ENCODE assay signal across 19 cellular contexts in the genomic region with DNA sequence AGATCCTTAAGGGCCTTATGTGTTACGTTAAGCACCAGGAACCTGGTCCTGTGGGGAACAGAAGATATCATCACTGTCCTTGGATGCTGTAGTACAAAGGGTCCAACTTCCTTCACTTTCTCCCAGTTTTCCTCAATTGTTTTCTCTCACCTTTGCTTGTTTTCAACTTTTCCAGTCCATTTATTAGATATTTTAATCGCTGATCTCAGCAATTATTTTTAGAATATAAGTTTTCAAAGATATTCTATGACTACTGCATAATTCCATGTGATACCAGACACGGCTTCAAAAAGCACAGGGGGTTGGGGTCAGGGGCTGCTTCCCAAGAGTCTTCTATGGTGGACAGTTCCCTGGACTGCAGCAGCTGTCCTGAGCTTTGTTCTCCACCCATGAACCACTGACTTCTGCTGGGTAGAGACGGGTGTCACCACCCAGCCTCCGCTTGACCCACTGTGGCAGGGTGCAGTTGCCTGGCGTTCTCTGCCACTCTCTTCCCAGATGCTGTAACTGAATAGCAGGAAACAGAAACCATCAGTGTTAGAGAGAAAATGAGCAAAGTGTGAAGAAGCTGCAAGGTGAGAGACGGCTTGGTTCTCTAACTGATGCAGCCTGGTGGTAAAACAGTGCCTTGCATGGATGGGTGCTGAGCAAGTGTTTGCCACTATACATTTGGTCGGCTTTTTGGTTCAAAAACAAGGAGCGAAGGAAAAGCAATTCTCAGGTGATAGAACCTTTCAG.
DNase-seq lines count a peak whose midpoint lies in the region; ATAC-seq, FAIRE-seq and TF ChIP-seq lines count a peak whose summit lies in the region.
"Had no signal": no experiment of that assay in that cellular context is flagged by ENCODE, and none has a peak within 500 bp of the region (broad histone marks: within the 10 kb centered on the region; RNA-seq: fewer than 3 reads in every experiment).

No MANE protein-coding gene starts in this region.

- H4K8ac ChIP-seq in H9 (replicated peaks; ENCODE audit: insufficient read length, low read depth, low read length) (no peak overlapping the region), mesendoderm (ENCODE audit: low read depth, low read length) (no peak overlapping the region)

- H4K5ac ChIP-seq in H9 (ENCODE audit: insufficient read length, low read depth, low read length) (no peak overlapping the region), mesendoderm (ENCODE audit: low read length) (no peak overlapping the region)

- H2BK120ac ChIP-seq in H9 (ENCODE audit: low read depth, low read length, poor library complexity, severe bottlenecking) (no peak overlapping the region), mesendoderm (ENCODE audit: low read depth, low read length) (no peak overlapping the region)

- intact Hi-C loops in Caco-2 (cut with micrococcal nuclease; ENCODE audit: unreplicated experiment) = loop anchor here (2.0 kb wide), 1 partner anchor 79 kb away; no protein-coding TSS in a partner anchor

- no peak overlapping the region for H3K4me3 Mint-ChIP-seq in Caco-2 (ENCODE audit: unreplicated experiment)
- H3K4me3 Mint-ChIP-seq in H9 = no peak overlapping the region
- H3K4me3 Mint-ChIP-seq in effector memory CD8-positive, alpha-beta T cell = no peak overlapping the region
- H3K4me3 Mint-ChIP-seq: CD8-positive, alpha-beta T cell had no signal

- H3K27me3 Mint-ChIP-seq in Caco-2 (ENCODE audit: insufficient read depth, unreplicated experiment) (no peaks in the 10 kb centered on the region), H9 (ENCODE audit: low read depth) (no peaks in the 10 kb centered on the region)
- peaks cover 0 to 8% of the 10 kb centered on the region in 2 donors for H3K27me3 Mint-ChIP-seq in effector memory CD8-positive, alpha-beta T cell

- no peak overlapping the region for H2AFZ ChIP-seq in H9 (ENCODE audit: low read length)

- H2BK12ac ChIP-seq in H9 (ENCODE audit: insufficient read length, low read depth, low read length) = no peak overlapping the region

- H3K4me3 ChIP-seq in Caco-2 (ENCODE audit: low read depth, low read length) (no peak overlapping the region), mesendoderm (ENCODE audit: low read length) (no peak overlapping the region)
- H3K4me3 ChIP-seq: MG63, SK-N-MC had no signal

- BruUV-seq in Caco-2 (replicated peaks; lab: Mats Ljungman, UMichigan) = no TSS peak

- H3K9ac ChIP-seq in H9 (ENCODE audit: extremely low read depth, insufficient read length, low read length) (no peak overlapping the region), mesendoderm (ENCODE audit: low read length) (no peak overlapping the region)
- H3K9ac ChIP-seq: KMS-11 had no signal

- WGBS in H9 (ENCODE audit: extremely low coverage, insufficient read length, low lambda C conversion rate) = no CpG with 5 or more reads among the region's 9 CpGs
- WGBS in mesendoderm (ENCODE audit: extremely low coverage, insufficient coverage, low lambda C conversion rate) = no CpG with 5 or more reads among the region's 9 CpGs

- CTCF ChIA-PET in Caco-2 (lab: Charles Lee) = interaction anchor here (1.0 to 1.2 kb wide), 3 partner anchors 72 to 196 kb away, joined by 3 to 5 read pairs (median 4); no protein-coding TSS in a partner anchor

- H3K4ac ChIP-seq in H9 (ENCODE audit: low read depth, low read length) = no peak overlapping the region
- no peak overlapping the region for H3K4ac ChIP-seq in mesendoderm (ENCODE audit: low read depth, low read length)

- no peaks in the 10 kb centered on the region for H3K36me3 ChIP-seq in Caco-2 (ENCODE audit: control insufficient read depth, insufficient read depth, low read length)
- no peaks in the 10 kb centered on the region for H3K36me3 ChIP-seq in mesendoderm (ENCODE audit: control insufficient read depth, insufficient read depth, low read length)
- H3K36me3 ChIP-seq: MG63 had no signal

- H3K79me2 ChIP-seq in H9 (ENCODE audit: insufficient read depth, low read length) (no peaks in the 10 kb centered on the region), mesendoderm (ENCODE audit: control insufficient read depth, insufficient read depth, low read length) (no peaks in the 10 kb centered on the region)

- H3K23ac ChIP-seq in H9 (ENCODE audit: insufficient read length, low read depth, low read length) (no peak overlapping the region), mesendoderm (ENCODE audit: low read length) (no peak overlapping the region)

- H4K91ac ChIP-seq in H9 (ENCODE audit: insufficient read length, low read depth, low read length) = no peak overlapping the region

- H3K4me1 ChIP-seq in Caco-2 (no peaks in the 10 kb centered on the region), H9 (ENCODE audit: insufficient read depth, low read length) (no peaks in the 10 kb centered on the region; the same call in 1 of the 2 replicates), mesendoderm (ENCODE audit: control insufficient read depth, low read depth, low read length) (peaks cover 2% of the 10 kb centered on the region)

- TF ChIP-seq POLR2A in GM12892 (IDR thresholded peaks at IDR 0.05; ENCODE audit: low read depth, low read length) = no peak

- H2BK20ac ChIP-seq in H9 (ENCODE audit: low read depth, low read length, poor library complexity, severe bottlenecking) = no peak overlapping the region

- peaks cover 32% of the 10 kb centered on the region for H3K36me3 Mint-ChIP-seq in Caco-2 (ENCODE audit: insufficient read depth, unreplicated experiment)
- no peaks in the 10 kb centered on the region for H3K36me3 Mint-ChIP-seq in H9 (ENCODE audit: insufficient read depth in 1 of 3, low read depth in 3 of 3)
- peaks cover 13% of the 10 kb centered on the region for H3K36me3 Mint-ChIP-seq in effector memory CD8-positive, alpha-beta T cell (ENCODE audit: insufficient read depth)
- H3K36me3 Mint-ChIP-seq: CD8-positive, alpha-beta T cell had no signal

- H3K27me3 ChIP-seq in Caco-2 (replicated peaks; ENCODE audit: control insufficient read depth, insufficient read depth, low read length) (no peaks in the 10 kb centered on the region), H9 (ENCODE audit: insufficient read depth, low read length) (no peaks in the 10 kb centered on the region), mesendoderm (ENCODE audit: insufficient read depth, low read length, poor library complexity) (no peaks in the 10 kb centered on the region)
- H3K27me3 ChIP-seq: MG63 had no signal

- no peak overlapping the region for H2BK15ac ChIP-seq in H9 (ENCODE audit: low read depth, low read length)
- no peak overlapping the region for H2BK15ac ChIP-seq in mesendoderm (replicated peaks; ENCODE audit: low read depth)

- H2BK5ac ChIP-seq in H9 (ENCODE audit: insufficient read length, low read length) (no peak overlapping the region), mesendoderm (ENCODE audit: low read length) (no peak overlapping the region)

- no peak overlapping the region for H3T11ph ChIP-seq in H9 (ENCODE audit: low read length)

- FAIRE-seq in GM12892 (lab: Jason Lieb, UNC) = no peak
- FAIRE-seq: GM18507 had no signal

- H3K9me3 Mint-ChIP-seq in Caco-2 (ENCODE audit: unreplicated experiment) = no peaks in the 10 kb centered on the region
- no peaks in the 10 kb centered on the region for H3K9me3 Mint-ChIP-seq in H9
- no peaks in the 10 kb centered on the region for H3K9me3 Mint-ChIP-seq in effector memory CD8-positive, alpha-beta T cell
- H3K9me3 Mint-ChIP-seq: CD8-positive, alpha-beta T cell had no signal

- H3K4me2 ChIP-seq in H9 (ENCODE audit: insufficient read depth, insufficient read length, low read length) = no peak overlapping the region
- no peak overlapping the region for H3K4me2 ChIP-seq in mesendoderm (ENCODE audit: low read length)
- H3K4me2 ChIP-seq: KMS-11 had no signal

- H3K27ac ChIP-seq in H9 (ENCODE audit: insufficient read length, low read depth, low read length) (no peak overlapping the region), mesendoderm (ENCODE audit: low read depth, low read length) (no peak overlapping the region)
- H3K27ac ChIP-seq: KMS-11, SK-N-MC had no signal

- H2AK5ac ChIP-seq in H9 (ENCODE audit: insufficient read length, low read length) = no peak overlapping the region
- no peak overlapping the region for H2AK5ac ChIP-seq in mesendoderm (ENCODE audit: low read length)

- POLR2A ChIA-PET in Caco-2 (lab: Charles Lee) = no interaction called here

- peak; percentile 62 for ATAC-seq in effector memory CD8-positive, alpha-beta T cell (replicated peaks)
- ATAC-seq in GM18502 (IDR thresholded peaks at IDR 0.05; ENCODE audit: poor library complexity, unreplicated experiment) = no peak
- ATAC-seq: CD8-positive, alpha-beta T cell; Right ventricle myocardium inferior had no signal

- H3K23me2 ChIP-seq in H9 (ENCODE audit: insufficient read length, low read depth, low read length, poor library complexity, severe bottlenecking) = no peaks in the 10 kb centered on the region

- H3K27ac Mint-ChIP-seq in Caco-2 (ENCODE audit: unreplicated experiment) (no peak overlapping the region), H9 (no peak overlapping the region; a peak in 1 of 7 replicates)
- H3K27ac Mint-ChIP-seq in effector memory CD8-positive, alpha-beta T cell = no peak overlapping the region
- H3K27ac Mint-ChIP-seq: CD8-positive, alpha-beta T cell had no signal

- H3K18ac ChIP-seq in H9 (ENCODE audit: insufficient read length, low read depth, low read length) (no peak overlapping the region), mesendoderm (ENCODE audit: low read length) (no peak overlapping the region)

- H3K4me1 Mint-ChIP-seq in Caco-2 (ENCODE audit: low read depth, unreplicated experiment) (peaks cover 10% of the 10 kb centered on the region), H9 (peaks cover 10 to 11% of the 10 kb centered on the region in 2 experiments)
- peaks cover 0 to 11% of the 10 kb centered on the region in 2 donors for H3K4me1 Mint-ChIP-seq in effector memory CD8-positive, alpha-beta T cell (ENCODE audit: low read depth in 2 of 2)

- no peaks in the 10 kb centered on the region for H3K79me1 ChIP-seq in H9 (ENCODE audit: insufficient read depth, low read depth, low read length, poor library complexity, severe bottlenecking)
- H3K79me1 ChIP-seq in mesendoderm (ENCODE audit: low read length) = no peaks in the 10 kb centered on the region

- H3K56ac ChIP-seq in H9 (ENCODE audit: insufficient read length, low read depth, low read length) (no peak overlapping the region), mesendoderm (ENCODE audit: low read length) (no peak overlapping the region)

- TF ChIP-seq CTCF in Caco-2 (IDR thresholded peaks at IDR 0.05; ENCODE audit: insufficient read depth in 1 of 2, low read depth in 1 of 2, low read length in 1 of 2, severe bottlenecking in 1 of 2, unreplicated experiment in 1 of 2) = peak; percentile 13 to 17
- peak; percentile 44; the same call in 1 of the 3 replicates for TF ChIP-seq CTCF in H9 (conservative IDR thresholded peaks at IDR 0.05)

- no peaks in the 10 kb centered on the region for H3K9me3 ChIP-seq in Caco-2
- H3K9me3 ChIP-seq in H9 (ENCODE audit: control insufficient read depth, low read depth, low read length) = no peaks in the 10 kb centered on the region
- H3K9me3 ChIP-seq: MG63 had no signal

- no peak overlapping the region for H3K14ac ChIP-seq in H9 (ENCODE audit: insufficient read depth, low read length)

- DNase-seq in Caco-2 (no peak), H9 (no peak), mesendoderm (peak; percentile 50), GM12892 (ENCODE audit: insufficient read length) (no peak), DMS 273 treated with DMSO at 0.1 percent for 48 hours (lab: John Stamatoyannopoulos, UW) (no peak)
- no peak for DNase-seq in effector memory CD8-positive, alpha-beta T cell
- no peak for DNase-seq in activated effector memory CD4-positive, alpha-beta T cell treated with Interleukin-2 at 50 U/mL for 16 hours
- DNase-seq: CD8-positive, alpha-beta T cell; EL; MG63; NCI-H1105; NCI-H187 treated with DMSO at 0.1 percent for 48 hours; NCI-H2171 treated with DMSO at 0.1 percent for 48 hours; NCI-H774 had no signal

- H4K20me1 ChIP-seq in H9 (ENCODE audit: control insufficient read depth, insufficient read depth, insufficient read length) = no peaks in the 10 kb centered on the region
